10 cellular contexts compared by ENCODE assay signal in genomic region chr4:185656467-185656890, GRCh38.
DNase-seq lines count a peak whose midpoint lies in the region; ATAC-seq and TF ChIP-seq lines count a peak whose summit lies in the region.
"Had no signal": no experiment of that assay in that cellular context is flagged by ENCODE, and none has a peak within 500 bp of the region (broad histone marks: within the 10 kb centered on the region; RNA-seq: fewer than 3 reads in every experiment).

No MANE protein-coding gene starts in this region.

- no peak overlapping the region for H3K23ac ChIP-seq in neuronal stem cell (ENCODE audit: low read depth, low read length, poor library complexity)

- no peak overlapping the region for H2BK12ac ChIP-seq in neuronal stem cell (ENCODE audit: low read length)

- no peak overlapping the region for H2BK5ac ChIP-seq in neuronal stem cell (ENCODE audit: low read length)

- peak overlapping the region in 1 of 2 donors; percentile 24 for H3K4me3 ChIP-seq in foreskin fibroblast (ENCODE audit: low read depth in 1 of 2, low read length in 2 of 2)
- H3K4me3 ChIP-seq in neuronal stem cell (ENCODE audit: low read length in 2 of 2), result no peak overlapping the region

- intact Hi-C loops in Right ventricle myocardium inferior (cut with DNase I), result loop anchor here (5.0 to 10.0 kb wide), 2 partner anchors 121 to 188 kb away; no protein-coding TSS in a partner anchor
- intact Hi-C loops in cardiac septum (cut with DNase I), result no loop called here

- no peaks in the 10 kb centered on the region for H3K9me3 ChIP-seq in neuronal stem cell (replicated peaks in 1 of 2; ENCODE audit: control insufficient read depth in 2 of 2, insufficient read depth in 1 of 2, low read depth in 1 of 2, low read length in 2 of 2)

- H2BK15ac ChIP-seq in neuronal stem cell (ENCODE audit: low read length), result no peak overlapping the region

- no peak overlapping the region for H3K9ac ChIP-seq in neuronal stem cell (ENCODE audit: low read depth, low read length, poor library complexity)

- H3K4me1 ChIP-seq in neuronal stem cell (ENCODE audit: control insufficient read depth in 2 of 2, insufficient read depth in 1 of 2, low read depth in 1 of 2, low read length in 2 of 2), result peaks cover 1 to 13% of the 10 kb centered on the region in 2 donors

- no peak overlapping the region for H4K91ac ChIP-seq in neuronal stem cell (ENCODE audit: low read depth, low read length, poor library complexity)

- H4K8ac ChIP-seq in neuronal stem cell (ENCODE audit: low read depth, low read length), result no peak overlapping the region

- H3K4me2 ChIP-seq in neuronal stem cell (ENCODE audit: insufficient read depth, low read length, poor library complexity, severe bottlenecking), result no peak overlapping the region

- H3K36me3 ChIP-seq in neuronal stem cell (replicated peaks in 1 of 2; ENCODE audit: control insufficient read depth in 2 of 2, insufficient read depth in 2 of 2, low read length in 2 of 2), result peaks cover 11 to 63% of the 10 kb centered on the region in 2 donors

- DNase-seq in Right ventricle myocardium inferior (ENCODE audit: missing footprints) (no peak), cardiac septum (ENCODE audit: low spot score) (no peak), foreskin fibroblast (peak in 1 of 2 donors; percentile 20), neuronal stem cell (ENCODE audit: low spot score) (peak; percentile 4), GM13977 (ENCODE audit: low spot score) (no peak), MV-4-11 (lab: John Stamatoyannopoulos, UW) (no peak), GDM1 (lab: John Stamatoyannopoulos, UW) (no peak), NCI-H2196 treated with DMSO at 0.1 percent for 48 hours (lab: John Stamatoyannopoulos, UW; ENCODE audit: unreplicated experiment) (no peak)
- DNase-seq: NCI-H2171 treated with DMSO at 0.1 percent for 48 hours had no signal

- no peak overlapping the region for H3K14ac ChIP-seq in neuronal stem cell (ENCODE audit: low read length)

- no peak overlapping the region for H2BK120ac ChIP-seq in neuronal stem cell (ENCODE audit: low read depth, low read length)

- H3K27ac ChIP-seq in neuronal stem cell (replicated peaks; ENCODE audit: low read length), result no peak overlapping the region
- H3K27ac ChIP-seq: 22Rv1 had no signal

- peak; percentile 69 for ATAC-seq in Right ventricle myocardium inferior

- no peaks in the 10 kb centered on the region for H3K27me3 ChIP-seq in neuronal stem cell (ENCODE audit: control insufficient read depth in 3 of 3, insufficient read depth in 3 of 3, low read depth in 1 of 3, low read length in 3 of 3)

- WGBS in neuronal stem cell (ENCODE audit: extremely low coverage in 2 of 2, insufficient read length in 2 of 2, insufficient replicate concordance in 1 of 2), 2 donors, result no CpG with 5 or more reads among the region's 6 CpGs

- H3K18ac ChIP-seq in neuronal stem cell (ENCODE audit: low read length), result peak overlapping the region; percentile 20

- in situ Hi-C loops in GM13977 (cut with MboI; ENCODE audit: low pct_unique_long_range_greater_than_20kb, low sequenced_read_pairs, unreplicated experiment), result no loop called here

- no peak overlapping the region for H2AFZ ChIP-seq in neuronal stem cell (ENCODE audit: low read length)

- peaks cover 2% of the 10 kb centered on the region for H3K79me1 ChIP-seq in neuronal stem cell (ENCODE audit: low read depth, low read length)

- no peak overlapping the region for H3K4ac ChIP-seq in neuronal stem cell (ENCODE audit: low read length)

- no peak overlapping the region for H2AK5ac ChIP-seq in neuronal stem cell (ENCODE audit: low read depth, low read length)

- TF ChIP-seq CTCF in foreskin fibroblast (IDR thresholded peaks at IDR 0.05; ENCODE audit: low read depth, low read length) (peak; percentile 32), GM13977 (IDR thresholded peaks at IDR 0.05; ENCODE audit: extremely low read depth, insufficient read depth, missing control alignments) (no peak)
